Comparison of ENCODE assay signal across 9 cellular contexts in genomic region chr13:99796175-99796819, GRCh38.
DNase-seq lines count a peak whose midpoint lies in the region; ATAC-seq and TF ChIP-seq lines count a peak whose summit lies in the region.
"Had no signal": no experiment of that assay in that cellular context is flagged by ENCODE, and none has a peak within 500 bp of the region (broad histone marks: within the 10 kb centered on the region; RNA-seq: fewer than 3 reads in every experiment).

No MANE protein-coding gene starts in this region.

- H3K27me3 ChIP-seq in IMR-90 (ENCODE audit: control insufficient read depth, insufficient read depth, low read length): no peaks in the 10 kb centered on the region

- no peak overlapping the region for H3K4me3 Mint-ChIP-seq in Calu3 (ENCODE audit: low read depth, unreplicated experiment)
- no peak overlapping the region for H3K4me3 Mint-ChIP-seq in activated naive CD8-positive, alpha-beta T cell treated with anti-CD3 and anti-CD28 coated beads for 36 hours
- no peak overlapping the region for H3K4me3 Mint-ChIP-seq in activated T-helper 2 cell treated with anti-CD3 and anti-CD28 coated beads, Interferon-gamma antibody, Interleukin-2, Interleukin-4, amounts not matched to agents 10 μg/mL and 5 μg/mL and 100 μg/mL, durations not matched to agents 14 hours and 24 hours and 36 hours (ENCODE audit: low read depth)
- H3K4me3 Mint-ChIP-seq: memory B cell had no signal

- H3K23ac ChIP-seq in IMR-90 (ENCODE audit: low read depth, low read length): no peak overlapping the region

- no peak overlapping the region for H3K14ac ChIP-seq in IMR-90 (replicated peaks; ENCODE audit: low read depth, low read length)

- H2AK5ac ChIP-seq in IMR-90 (ENCODE audit: low read depth, low read length): no peak overlapping the region

- no peaks in the 10 kb centered on the region for H3K4me1 ChIP-seq in IMR-90 (ENCODE audit: control insufficient read depth, insufficient read depth, low read length)

- H3K36me3 Mint-ChIP-seq in Calu3 (ENCODE audit: insufficient read depth, unreplicated experiment): no peaks in the 10 kb centered on the region
- no peaks in the 10 kb centered on the region for H3K36me3 Mint-ChIP-seq in activated naive CD8-positive, alpha-beta T cell treated with anti-CD3 and anti-CD28 coated beads for 36 hours
- H3K36me3 Mint-ChIP-seq in activated T-helper 2 cell treated with anti-CD3 and anti-CD28 coated beads, Interferon-gamma antibody, Interleukin-2, Interleukin-4, amounts not matched to agents 10 μg/mL and 5 μg/mL and 100 μg/mL, durations not matched to agents 14 hours and 24 hours and 36 hours (ENCODE audit: low read depth): no peaks in the 10 kb centered on the region

- no peak overlapping the region for H2BK20ac ChIP-seq in IMR-90 (ENCODE audit: low read depth, low read length)

- POLR2A ChIA-PET in IMR-90 (lab: Charles Lee; ENCODE audit: unreplicated experiment): no interaction called here

- H3K79me1 ChIP-seq in IMR-90 (ENCODE audit: low read depth in 1 of 2, low read length in 2 of 2): no peaks in the 10 kb centered on the region

- H3K27ac ChIP-seq in IMR-90 (ENCODE audit: insufficient read depth, low read length): no peak overlapping the region

- no peak overlapping the region for H3K4ac ChIP-seq in IMR-90 (ENCODE audit: low read depth, low read length)

- no peak for TF ChIP-seq CTCF in Calu3 (IDR thresholded peaks at IDR 0.05; ENCODE audit: unreplicated experiment)
- TF ChIP-seq CTCF in IMR-90 (conservative IDR thresholded peaks at IDR 0.05; ENCODE audit: low read depth, low read length): no peak

- H3K36me3 ChIP-seq in IMR-90 (ENCODE audit: control insufficient read depth, insufficient read depth, low read length): no peaks in the 10 kb centered on the region

- no peak overlapping the region for H4K91ac ChIP-seq in IMR-90 (ENCODE audit: insufficient read depth, low read depth, low read length)

- H3K18ac ChIP-seq in IMR-90 (ENCODE audit: low read depth, low read length): no peak overlapping the region

- no peak overlapping the region for H2BK5ac ChIP-seq in IMR-90 (ENCODE audit: low read depth, low read length, poor library complexity, severe bottlenecking)

- no peak for TF ChIP-seq RAD21 in IMR-90 (IDR thresholded peaks at IDR 0.05; ENCODE audit: low read length)

- no peak overlapping the region for H4K8ac ChIP-seq in IMR-90 (ENCODE audit: low read depth in 2 of 2, low read length in 2 of 2)

- H3K9me3 ChIP-seq in IMR-90 (ENCODE audit: control insufficient read depth, insufficient read depth, low read length): no peaks in the 10 kb centered on the region

- peak; percentile 0 for DNase-seq in Calu3
- peak; percentile 32 for DNase-seq in IMR-90
- DNase-seq in activated naive CD8-positive, alpha-beta T cell treated with anti-CD3 and anti-CD28 coated beads for 36 hours: peak; percentile 15
- DNase-seq in iris pigment epithelial cell (ENCODE audit: low read depth): peak; percentile 29
- no peak for DNase-seq in activated T-helper 2 cell treated with anti-CD3 and anti-CD28 coated beads, Interferon-gamma antibody, Interleukin-2, Interleukin-4, amounts not matched to agents 10 μg/mL and 5 μg/mL and 100 μg/mL, durations not matched to agents 14 hours and 24 hours and 36 hours (ENCODE audit: low spot score)
- no peak for DNase-seq in GOT3 (lab: John Stamatoyannopoulos, UW)

- no peaks in the 10 kb centered on the region for H3K27me3 Mint-ChIP-seq in Calu3 (ENCODE audit: unreplicated experiment)
- H3K27me3 Mint-ChIP-seq in activated naive CD8-positive, alpha-beta T cell treated with anti-CD3 and anti-CD28 coated beads for 36 hours: no peaks in the 10 kb centered on the region
- H3K27me3 Mint-ChIP-seq in activated T-helper 2 cell treated with anti-CD3 and anti-CD28 coated beads, Interferon-gamma antibody, Interleukin-2, Interleukin-4, amounts not matched to agents 10 μg/mL and 5 μg/mL and 100 μg/mL, durations not matched to agents 14 hours and 24 hours and 36 hours (ENCODE audit: low read depth): no peaks in the 10 kb centered on the region
- H3K27me3 Mint-ChIP-seq: memory B cell had no signal

- H2BK120ac ChIP-seq in IMR-90 (ENCODE audit: low read depth, low read length): no peak overlapping the region

- no peak overlapping the region for H3K9ac ChIP-seq in IMR-90 (ENCODE audit: low read depth, low read length)

- no peak overlapping the region for H3K4me2 ChIP-seq in IMR-90 (ENCODE audit: low read depth, low read length)

- BruUV-seq in Calu3 (replicated peaks; lab: Mats Ljungman, UMichigan): no TSS peak
- BruUV-seq in IMR-90 (replicated peaks; lab: Mats Ljungman, UMichigan): no TSS peak

- intact Hi-C loops in Calu3 (cut with micrococcal nuclease; ENCODE audit: unreplicated experiment): no loop called here
- intact Hi-C loops in IMR-90 (cut with micrococcal nuclease): no loop called here
- intact Hi-C loops in activated T-helper 2 cell treated with anti-CD3 and anti-CD28 coated beads, Interferon-gamma antibody, Interleukin-2, Interleukin-4, amounts not matched to agents 10 μg/mL and 5 μg/mL and 100 μg/mL, durations not matched to agents 14 hours and 24 hours and 36 hours (cut with micrococcal nuclease): no loop called here

- H4K5ac ChIP-seq in IMR-90 (ENCODE audit: low read depth, low read length): no peak overlapping the region

- in situ Hi-C loops in IMR-90 (cut with MboI; ENCODE audit: low sequenced_read_pairs): no loop called here

- H3K27ac Mint-ChIP-seq in Calu3 (ENCODE audit: unreplicated experiment): no peak overlapping the region
- no peak overlapping the region for H3K27ac Mint-ChIP-seq in activated naive CD8-positive, alpha-beta T cell treated with anti-CD3 and anti-CD28 coated beads for 36 hours
- H3K27ac Mint-ChIP-seq in activated T-helper 2 cell treated with anti-CD3 and anti-CD28 coated beads, Interferon-gamma antibody, Interleukin-2, Interleukin-4, amounts not matched to agents 10 μg/mL and 5 μg/mL and 100 μg/mL, durations not matched to agents 14 hours and 24 hours and 36 hours: no peak overlapping the region
- H3K27ac Mint-ChIP-seq: memory B cell had no signal

- no peak overlapping the region for H2AFZ ChIP-seq in IMR-90 (replicated peaks; ENCODE audit: low read length, poor library complexity)

- H2AK9ac ChIP-seq in IMR-90 (replicated peaks; ENCODE audit: low read depth, low read length, poor library complexity): no peak overlapping the region

- H3K4me3 ChIP-seq in IMR-90 (ENCODE audit: insufficient read depth, low read depth, low read length): no peak overlapping the region

- H3K9me1 ChIP-seq in IMR-90 (ENCODE audit: insufficient read depth, low read length): no peaks in the 10 kb centered on the region

- no peaks in the 10 kb centered on the region for H3K4me1 Mint-ChIP-seq in Calu3 (ENCODE audit: low read depth, unreplicated experiment)
- H3K4me1 Mint-ChIP-seq in activated naive CD8-positive, alpha-beta T cell treated with anti-CD3 and anti-CD28 coated beads for 36 hours: no peaks in the 10 kb centered on the region
- no peaks in the 10 kb centered on the region for H3K4me1 Mint-ChIP-seq in activated T-helper 2 cell treated with anti-CD3 and anti-CD28 coated beads, Interferon-gamma antibody, Interleukin-2, Interleukin-4, amounts not matched to agents 10 μg/mL and 5 μg/mL and 100 μg/mL, durations not matched to agents 14 hours and 24 hours and 36 hours (ENCODE audit: low read depth)
- H3K4me1 Mint-ChIP-seq: memory B cell had no signal

- CTCF ChIA-PET in Calu3 (lab: Charles Lee) (no interaction called here), IMR-90 (lab: Yijun Ruan, JAX) (no interaction called here)

- no peak for TF ChIP-seq POLR2A in IMR-90 (IDR thresholded peaks at IDR 0.05; ENCODE audit: low read depth, low read length)

- no peak overlapping the region for H2BK15ac ChIP-seq in IMR-90 (ENCODE audit: low read depth, low read length)

- dilution Hi-C loops in IMR-90 (cut with HindIII; ENCODE audit: low sequenced_read_pairs, unreplicated experiment): no loop called here

- no peaks in the 10 kb centered on the region; the same call in 1 of the 2 replicates for H4K20me1 ChIP-seq in IMR-90 (ENCODE audit: insufficient read depth, low read length)

- H3K9me3 Mint-ChIP-seq in Calu3 (ENCODE audit: low read depth, unreplicated experiment): no peaks in the 10 kb centered on the region
- no peaks in the 10 kb centered on the region for H3K9me3 Mint-ChIP-seq in activated naive CD8-positive, alpha-beta T cell treated with anti-CD3 and anti-CD28 coated beads for 36 hours
- H3K9me3 Mint-ChIP-seq in activated T-helper 2 cell treated with anti-CD3 and anti-CD28 coated beads, Interferon-gamma antibody, Interleukin-2, Interleukin-4, amounts not matched to agents 10 μg/mL and 5 μg/mL and 100 μg/mL, durations not matched to agents 14 hours and 24 hours and 36 hours: no peaks in the 10 kb centered on the region
- H3K9me3 Mint-ChIP-seq: memory B cell had no signal

- no peak overlapping the region for H3K56ac ChIP-seq in IMR-90 (ENCODE audit: extremely low read depth, insufficient read depth, low read length)

- ATAC-seq in IMR-90 (ENCODE audit: low read depth) (peak; percentile 61), HG03159 (IDR thresholded peaks at IDR 0.05; ENCODE audit: unreplicated experiment) (no peak), GM21390 (IDR thresholded peaks at IDR 0.05; ENCODE audit: unreplicated experiment) (no peak)

TF ChIP-seq in IMR-90, 13 proteins besides CTCF, POLR2A, EP300 and RAD21 (continues in another document):
- TF ChIP-seq USF2 (IDR thresholded peaks at IDR 0.05; ENCODE audit: low read depth, low read length) (no peak), BHLHE40 (IDR thresholded peaks at IDR 0.05; ENCODE audit: low read depth, low read length) (no peak), MAZ (IDR thresholded peaks at IDR 0.05; ENCODE audit: borderline replicate concordance, low read depth, low read length) (no peak), RFX5 (IDR thresholded peaks at IDR 0.05; ENCODE audit: low read depth, low read length) (no peak), CHD1 (IDR thresholded peaks at IDR 0.05; ENCODE audit: low read depth, low read length) (no peak)
- TF ChIP-seq, protein P1, sequence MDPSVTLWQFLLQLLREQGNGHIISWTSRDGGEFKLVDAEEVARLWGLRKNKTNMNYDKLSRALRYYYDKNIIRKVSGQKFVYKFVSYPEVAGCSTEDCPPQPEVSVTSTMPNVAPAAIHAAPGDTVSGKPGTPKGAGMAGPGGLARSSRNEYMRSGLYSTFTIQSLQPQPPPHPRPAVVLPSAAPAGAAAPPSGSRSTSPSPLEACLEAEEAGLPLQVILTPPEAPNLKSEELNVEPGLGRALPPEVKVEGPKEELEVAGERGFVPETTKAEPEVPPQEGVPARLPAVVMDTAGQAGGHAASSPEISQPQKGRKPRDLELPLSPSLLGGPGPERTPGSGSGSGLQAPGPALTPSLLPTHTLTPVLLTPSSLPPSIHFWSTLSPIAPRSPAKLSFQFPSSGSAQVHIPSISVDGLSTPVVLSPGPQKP (IDR thresholded peaks at IDR 0.05; ENCODE audit: borderline replicate concordance, low read depth, low read length): no peak

Comparison
In these comparisons a context has a peak if more than half of its experiments do, and no peak if none do; other contexts are left out.
1. DNase-seq: peak in Calu3 (single experiment), IMR-90 (single experiment), activated naive CD8-positive, alpha-beta T cell treated with anti-CD3 and anti-CD28 coated beads for 36 hours (single experiment) and iris pigment epithelial cell (single experiment); none in activated T-helper 2 cell treated with anti-CD3 and anti-CD28 coated beads, Interferon-gamma antibody, Interleukin-2, Interleukin-4, amounts not matched to agents 10 μg/mL and 5 μg/mL and 100 μg/mL, durations not matched to agents 14 hours and 24 hours and 36 hours (single experiment) and GOT3 (single experiment).